22 cellular contexts compared by ENCODE assay signal in genomic region chr9:34974664-34975063, GRCh38. TPM values are rescaled to one million over a fixed set of nuclear protein-coding genes. Genes with fewer than 3 reads are reported as not detected.
"Had no signal": no experiment of that assay in that cellular context is flagged by ENCODE, and none has a peak within 500 bp of the region (broad histone marks: within the 10 kb centered on the region; RNA-seq: fewer than 3 reads in every experiment).

No MANE protein-coding gene starts in this region.

- ATAC-seq: effector memory CD8-positive, alpha-beta T cell; foreskin keratinocyte; gastroesophageal sphincter; heart left ventricle; left cardiac atrium; left lung; left ventricle myocardium superior; lower lobe of right lung; mucosa of descending colon had no signal

- H3K36me3 Mint-ChIP-seq: mesothelial cell of epicardium had no signal

- H3K4me1 Mint-ChIP-seq: mesothelial cell of epicardium had no signal

- DNase-seq: colonic mucosa; cortex of kidney; effector CD8-positive, alpha-beta T cell; effector memory CD8-positive, alpha-beta T cell; foreskin keratinocyte; heart left ventricle; hypothalamus; left cardiac atrium; left lung; left ventricle myocardium superior; lower lobe of right lung; mesenchymal stem cell; mucosa of descending colon had no signal

- H3K27ac Mint-ChIP-seq: dendritic cell treated with granulocyte-macrophage colony-stimulating factor and Interleukin-4, amounts not matched to agents 40 ng/mL and 50 ng/mL, for 4 days; effector memory CD8-positive, alpha-beta T cell; mesothelial cell of epicardium had no signal

- H3K9me3 Mint-ChIP-seq: dendritic cell treated with granulocyte-macrophage colony-stimulating factor and Interleukin-4, amounts not matched to agents 40 ng/mL and 50 ng/mL, for 4 days; effector memory CD8-positive, alpha-beta T cell; mesothelial cell of epicardium had no signal

- H3K4me3 Mint-ChIP-seq: dendritic cell treated with granulocyte-macrophage colony-stimulating factor and Interleukin-4, amounts not matched to agents 40 ng/mL and 50 ng/mL, for 4 days; effector memory CD8-positive, alpha-beta T cell; mesothelial cell of epicardium had no signal

RNA-seq across cellular contexts. Expression of gene PHF24, which starts 16.6 kb away (rescaled TPM):
- total RNA-seq: dermis microvascular lymphatic vessel endothelial cell, endothelial cell of umbilical vein, fibroblast of villous mesenchyme, lung microvascular endothelial cell, myocyte had no signal
- polyA plus RNA-seq: endothelial cell of umbilical vein, fibroblast of lung had no signal
